Comparison of ENCODE assay signal across 13 cellular contexts in the genomic region with DNA sequence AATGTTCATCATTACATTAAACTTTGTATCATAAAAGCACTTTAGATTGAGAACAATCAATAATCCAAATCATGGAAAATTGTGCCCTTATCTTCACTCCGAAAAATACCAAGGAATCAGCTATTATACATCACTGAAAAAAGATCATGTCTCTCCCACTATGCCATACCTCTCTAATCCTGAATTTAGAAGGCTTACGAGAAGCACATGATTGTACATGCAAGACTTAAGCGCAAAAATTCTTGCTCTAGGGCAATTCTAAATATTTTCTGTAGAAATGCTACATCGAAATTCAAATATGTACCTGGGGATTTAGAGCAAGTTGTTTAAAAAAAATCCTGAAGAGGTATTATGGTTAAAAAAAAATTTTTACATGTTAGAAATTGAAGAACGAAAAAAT. TPM values are rescaled to one million over a fixed set of nuclear protein-coding genes. Genes with fewer than 3 reads are reported as not detected.
DNase-seq lines count a peak whose midpoint lies in the region; ATAC-seq and TF ChIP-seq lines count a peak whose summit lies in the region.
"Had no signal": no experiment of that assay in that cellular context is flagged by ENCODE, and none has a peak within 500 bp of the region (broad histone marks: within the 10 kb centered on the region; RNA-seq: fewer than 3 reads in every experiment).

No MANE protein-coding gene starts in this region.

- H3K9me3 ChIP-seq in heart left ventricle (no peaks in the 10 kb centered on the region), right lobe of liver (no peaks in the 10 kb centered on the region), thymus (ENCODE audit: control insufficient read depth) (no peaks in the 10 kb centered on the region)

- no peaks in the 10 kb centered on the region for H3K36me3 ChIP-seq in heart left ventricle
- H3K36me3 ChIP-seq in right lobe of liver = no peaks in the 10 kb centered on the region
- no peaks in the 10 kb centered on the region for H3K36me3 ChIP-seq in thymus (ENCODE audit: control insufficient read depth, insufficient read depth)
- H3K36me3 ChIP-seq: brain microvascular endothelial cell had no signal

- H3K4me1 ChIP-seq in heart left ventricle (peaks cover 0 to 52% (median 3%) of the 10 kb centered on the region in 12 donors), right lobe of liver (no peaks in the 10 kb centered on the region), thymus (ENCODE audit: control insufficient read depth, insufficient read depth, low read length) (peaks cover 13% of the 10 kb centered on the region)

- TF ChIP-seq CTCF in heart left ventricle (IDR thresholded peaks at IDR 0.05) (no peak), right lobe of liver (IDR thresholded peaks at IDR 0.05) (no peak), GM13977 (IDR thresholded peaks at IDR 0.05; ENCODE audit: extremely low read depth, insufficient read depth, missing control alignments) (no peak)

- DNase-seq in heart left ventricle (no peak), left cardiac atrium (no peak), right lobe of liver (no peak), HCEC 1CT (no peak), GM13977 (ENCODE audit: low spot score) (no peak), NCI-H1048 (lab: John Stamatoyannopoulos, UW) (no peak)
- DNase-seq in T-helper 2 cell treated with Interferon-gamma antibody and Interleukin-4, amounts not matched to agents 5 μg/mL and 100 μg/mL, for 36 hours (ENCODE audit: low spot score) = no peak
- DNase-seq: brain microvascular endothelial cell, NCI-H226, occipital lobe, T1000 had no signal

- no peak for ATAC-seq in heart left ventricle
- no peak for ATAC-seq in left cardiac atrium
- no peak for ATAC-seq in right lobe of liver

- peak overlapping the region in 3 of 12 donors; percentile 37 to 92 (median 51) for H3K27ac ChIP-seq in heart left ventricle
- H3K27ac ChIP-seq in right lobe of liver = peak overlapping the region in 2 of 3 donors; percentile 67 to 72
- H3K27ac ChIP-seq in thymus (ENCODE audit: low read depth) = peak overlapping the region; percentile 74
- H3K27ac ChIP-seq: brain microvascular endothelial cell had no signal

- peak overlapping the region; percentile 97 for H3K27ac Mint-ChIP-seq in T-helper 2 cell treated with Interferon-gamma antibody and Interleukin-4, amounts not matched to agents 5 μg/mL and 100 μg/mL, for 36 hours

- H3K9me3 Mint-ChIP-seq in T-helper 2 cell treated with Interferon-gamma antibody and Interleukin-4, amounts not matched to agents 5 μg/mL and 100 μg/mL, for 36 hours = no peaks in the 10 kb centered on the region

- in situ Hi-C loops in GM13977 (cut with MboI; ENCODE audit: low pct_unique_long_range_greater_than_20kb, low sequenced_read_pairs, unreplicated experiment) = loop anchor here (25.0 kb wide), 1 partner anchor 105 kb away; a partner anchor contains a TSS

- no peaks in the 10 kb centered on the region for H3K27me3 Mint-ChIP-seq in T-helper 2 cell treated with Interferon-gamma antibody and Interleukin-4, amounts not matched to agents 5 μg/mL and 100 μg/mL, for 36 hours (ENCODE audit: low read depth)

- H3K4me3 Mint-ChIP-seq in T-helper 2 cell treated with Interferon-gamma antibody and Interleukin-4, amounts not matched to agents 5 μg/mL and 100 μg/mL, for 36 hours = peak overlapping the region; percentile 100

- no peak for TF ChIP-seq POLR2A in heart left ventricle (IDR thresholded peaks at IDR 0.05)
- no peak for TF ChIP-seq POLR2A in right lobe of liver (IDR thresholded peaks at IDR 0.05)

- intact Hi-C loops in heart left ventricle (cut with DNase I) (no loop called here), left cardiac atrium (cut with DNase I) (no loop called here), right lobe of liver (cut with DNase I) (no loop called here)

- WGBS in heart left ventricle, 4 donors = 66 to 79% (median 70%) methylated on average over 5 of the region's 5 CpGs
- WGBS in right lobe of liver (ENCODE audit: insufficient coverage, low coverage, low lambda C conversion rate, missing lambda C conversion rate) = 32% methylated on average over 5 of the region's 5 CpGs
- 25% methylated on average over 5 of the region's 5 CpGs for WGBS in thymus

- H3K4me3 ChIP-seq in heart left ventricle (peak overlapping the region in 8 of 12 donors; percentile 8 to 69 (median 24)), right lobe of liver (peak overlapping the region in 2 of 3 donors; percentile 15 to 41), thymus (ENCODE audit: low read length) (peak overlapping the region; percentile 74)

- peaks cover 61% of the 10 kb centered on the region for H3K36me3 Mint-ChIP-seq in T-helper 2 cell treated with Interferon-gamma antibody and Interleukin-4, amounts not matched to agents 5 μg/mL and 100 μg/mL, for 36 hours (ENCODE audit: low read depth)

- no peaks in the 10 kb centered on the region for H3K27me3 ChIP-seq in heart left ventricle
- H3K27me3 ChIP-seq in right lobe of liver = no peaks in the 10 kb centered on the region
- H3K27me3 ChIP-seq in thymus (ENCODE audit: control insufficient read depth, insufficient read depth) = no peaks in the 10 kb centered on the region
- H3K27me3 ChIP-seq: brain microvascular endothelial cell had no signal

- H3K4me1 Mint-ChIP-seq in T-helper 2 cell treated with Interferon-gamma antibody and Interleukin-4, amounts not matched to agents 5 μg/mL and 100 μg/mL, for 36 hours (ENCODE audit: low read depth) = peaks cover 48% of the 10 kb centered on the region

RNA-seq across cellular contexts. Expression of a gene that starts 1.3 kb away (rescaled TPM):
- total RNA-seq in heart left ventricle = 10 to 100 TPM in 1 of 9 donors, 1 to 10 TPM in 6, under 1 TPM in 2; 0.53 to 12.0 (median 1.5) TPM
- under 1 TPM; 0.38 to 1.00 TPM for polyA plus RNA-seq in heart left ventricle
- total RNA-seq in left cardiac atrium = 1 to 10 TPM; 4.9 to 5.1 TPM
- total RNA-seq in right lobe of liver = 1 to 10 TPM; 1.1 to 6.0 (median 2.9) TPM
- 86.5 TPM for polyA plus RNA-seq in thymus
- total RNA-seq: endothelial cell of umbilical vein had no signal
- polyA plus RNA-seq: endothelial cell of umbilical vein had no signal

Comparison
In these comparisons a context has a peak if more than half of its experiments do, and no peak if none do; other contexts are left out.
1. H3K4me3 ChIP-seq: peak in every context shown above with its lines; median percentile 74 in thymus; 28 in right lobe of liver; 24 in heart left ventricle.